In genomic region chr16:85987750-85988078, GRCh38 we compare ENCODE assay signal across 17 cellular contexts.
DNase-seq lines count a peak whose midpoint lies in the region; ATAC-seq, FAIRE-seq and TF ChIP-seq lines count a peak whose summit lies in the region.
"Had no signal": no experiment of that assay in that cellular context is flagged by ENCODE, and none has a peak within 500 bp of the region (broad histone marks: within the 10 kb centered on the region; RNA-seq: fewer than 3 reads in every experiment).

No MANE protein-coding gene starts in this region.

- peak overlapping the region; percentile 81 for H3K4me3 Mint-ChIP-seq in activated CD4-positive, alpha-beta T cell treated with anti-CD3 and anti-CD28 coated beads, Interleukin-2, amount 10 ng/mL, durations not matched to agents 24 days and 14 days
- peak overlapping the region; percentile 59 for H3K4me3 Mint-ChIP-seq in activated T-helper 17 cell treated with anti-CD3 and anti-CD28 coated beads, Interleukin-2, amount 50 U/mL, for 72 hours
- no peak overlapping the region for H3K4me3 Mint-ChIP-seq in natural killer cell
- H3K4me3 Mint-ChIP-seq: CD4-positive, CD25-positive, alpha-beta regulatory T cell had no signal

- DNase-seq in activated CD4-positive, alpha-beta T cell treated with anti-CD3 and anti-CD28 coated beads, Interleukin-2, amount 10 ng/mL, durations not matched to agents 24 days and 14 days: no peak
- no peak for DNase-seq in activated CD4-positive, alpha-beta T cell treated with anti-CD3 and anti-CD28 coated beads, Interleukin-2, amount 50 U/mL, for 48 hours
- peak; percentile 39 for DNase-seq in COLO829 (ENCODE audit: low spot score)
- no peak for DNase-seq in natural killer cell
- no peak for DNase-seq in tibial nerve (ENCODE audit: low spot score in 2 of 2)
- DNase-seq in small intestine: no peak
- no peak for DNase-seq in GOT3 (lab: John Stamatoyannopoulos, UW)
- DNase-seq: NCI-H146, NCI-H345, upper lobe of left lung had no signal

- H3K4me3 ChIP-seq in tibial nerve: no peak overlapping the region
- H3K4me3 ChIP-seq in small intestine (ENCODE audit: low read depth in 1 of 2, low read length in 2 of 2): no peak overlapping the region
- H3K4me3 ChIP-seq: pancreas, SJSA1, upper lobe of left lung had no signal

- H3K27me3 Mint-ChIP-seq in activated CD4-positive, alpha-beta T cell treated with anti-CD3 and anti-CD28 coated beads, Interleukin-2, amount 10 ng/mL, durations not matched to agents 24 days and 14 days: no peaks in the 10 kb centered on the region
- H3K27me3 Mint-ChIP-seq in activated T-helper 17 cell treated with anti-CD3 and anti-CD28 coated beads, Interleukin-2, amount 50 U/mL, for 72 hours: peaks cover 7% of the 10 kb centered on the region
- no peaks in the 10 kb centered on the region for H3K27me3 Mint-ChIP-seq in natural killer cell (ENCODE audit: low read depth in 2 of 2)

- FAIRE-seq in small intestine (lab: Jason Lieb, UNC): no peak
- FAIRE-seq: A204.1, endometrium, pancreas had no signal

- intact Hi-C loops in activated CD4-positive, alpha-beta T cell treated with anti-CD3 and anti-CD28 coated beads, Interleukin-2, amount 10 ng/mL, durations not matched to agents 24 days and 14 days (cut with micrococcal nuclease): loop anchor here (1.0 to 2.0 kb wide), 5 partner anchors 18 to 166 kb away; no protein-coding TSS in a partner anchor
- intact Hi-C loops in natural killer cell (cut with micrococcal nuclease): loop anchor here (1.0 to 5.0 kb wide), 4 partner anchors 29 to 166 kb away; partner anchors contain the start of gene IRF8

- no peaks in the 10 kb centered on the region for H3K36me3 ChIP-seq in tibial nerve
- no peaks in the 10 kb centered on the region for H3K36me3 ChIP-seq in small intestine (ENCODE audit: control insufficient read depth in 2 of 2, insufficient read depth in 2 of 2, low read length in 2 of 2)
- H3K36me3 ChIP-seq: pancreas, SJSA1, upper lobe of left lung had no signal

- 51 to 81% methylated on average over 3 to 5 of the region's 5 CpGs for WGBS in tibial nerve, 2 donors
- WGBS in small intestine, 3 donors: 43 to 50% (median 49%) methylated on average over 5 of the region's 5 CpGs

- H3K4me1 ChIP-seq in tibial nerve (peaks cover 0 to 31% (median 6%) of the 10 kb centered on the region in 4 donors), small intestine (ENCODE audit: control insufficient read depth in 2 of 2, insufficient read depth in 1 of 2, low read depth in 1 of 2, low read length in 1 of 2) (peaks cover 6 to 7% of the 10 kb centered on the region in 2 donors)
- H3K4me1 ChIP-seq: pancreas had no signal

- peaks cover 63% of the 10 kb centered on the region for H3K4me1 Mint-ChIP-seq in activated CD4-positive, alpha-beta T cell treated with anti-CD3 and anti-CD28 coated beads, Interleukin-2, amount 10 ng/mL, durations not matched to agents 24 days and 14 days
- peaks cover 28% of the 10 kb centered on the region for H3K4me1 Mint-ChIP-seq in activated T-helper 17 cell treated with anti-CD3 and anti-CD28 coated beads, Interleukin-2, amount 50 U/mL, for 72 hours
- H3K4me1 Mint-ChIP-seq in natural killer cell: peaks cover 36 to 54% of the 10 kb centered on the region in 2 donors

- peak; percentile 27 for TF ChIP-seq CTCF in natural killer cell (IDR thresholded peaks at IDR 0.05)
- TF ChIP-seq CTCF in tibial nerve (IDR thresholded peaks at IDR 0.05): no peak

- peak overlapping the region in 2 of 4 donors; percentile 12 to 52 for H3K27ac ChIP-seq in tibial nerve
- H3K27ac ChIP-seq in small intestine (ENCODE audit: low read depth in 1 of 2, low read length in 1 of 2): no peak overlapping the region
- H3K27ac ChIP-seq: HL-60, pancreas, SJSA1, upper lobe of left lung had no signal

- H3K36me3 Mint-ChIP-seq in activated CD4-positive, alpha-beta T cell treated with anti-CD3 and anti-CD28 coated beads, Interleukin-2, amount 10 ng/mL, durations not matched to agents 24 days and 14 days (ENCODE audit: low read depth): no peaks in the 10 kb centered on the region
- H3K36me3 Mint-ChIP-seq in activated T-helper 17 cell treated with anti-CD3 and anti-CD28 coated beads, Interleukin-2, amount 50 U/mL, for 72 hours (ENCODE audit: low read depth): no peaks in the 10 kb centered on the region
- H3K36me3 Mint-ChIP-seq in natural killer cell: no peaks in the 10 kb centered on the region
- H3K36me3 Mint-ChIP-seq: CD4-positive, CD25-positive, alpha-beta regulatory T cell had no signal

- H3K9me3 Mint-ChIP-seq in activated CD4-positive, alpha-beta T cell treated with anti-CD3 and anti-CD28 coated beads, Interleukin-2, amount 10 ng/mL, durations not matched to agents 24 days and 14 days: peaks cover 6% of the 10 kb centered on the region
- H3K9me3 Mint-ChIP-seq in activated T-helper 17 cell treated with anti-CD3 and anti-CD28 coated beads, Interleukin-2, amount 50 U/mL, for 72 hours: no peaks in the 10 kb centered on the region
- no peaks in the 10 kb centered on the region for H3K9me3 Mint-ChIP-seq in natural killer cell
- H3K9me3 Mint-ChIP-seq: CD4-positive, CD25-positive, alpha-beta regulatory T cell had no signal

- peak overlapping the region; percentile 99 for H3K27ac Mint-ChIP-seq in activated CD4-positive, alpha-beta T cell treated with anti-CD3 and anti-CD28 coated beads, Interleukin-2, amount 10 ng/mL, durations not matched to agents 24 days and 14 days
- H3K27ac Mint-ChIP-seq in activated T-helper 17 cell treated with anti-CD3 and anti-CD28 coated beads, Interleukin-2, amount 50 U/mL, for 72 hours: no peak overlapping the region
- no peak overlapping the region for H3K27ac Mint-ChIP-seq in natural killer cell
- H3K27ac Mint-ChIP-seq: CD4-positive, CD25-positive, alpha-beta regulatory T cell had no signal

- H3K27me3 ChIP-seq in tibial nerve (no peaks in the 10 kb centered on the region), small intestine (ENCODE audit: control insufficient read depth in 2 of 2, insufficient read depth in 2 of 2, low read length in 2 of 2) (no peaks in the 10 kb centered on the region)
- H3K27me3 ChIP-seq: upper lobe of left lung had no signal

- ATAC-seq in activated T-helper 17 cell treated with anti-CD3 and anti-CD28 coated beads, Interleukin-2, amount 50 U/mL, for 72 hours (replicated peaks): no peak
- no peak for ATAC-seq in natural killer cell

- H3K9me3 ChIP-seq in tibial nerve (no peaks in the 10 kb centered on the region), small intestine (ENCODE audit: control insufficient read depth, low read depth) (no peaks in the 10 kb centered on the region)
- H3K9me3 ChIP-seq: pancreas, SJSA1, upper lobe of left lung had no signal

- no peak for TF ChIP-seq EP300 in tibial nerve (IDR thresholded peaks at IDR 0.05)

- no peak for TF ChIP-seq POLR2A in tibial nerve (IDR thresholded peaks at IDR 0.05)
